1 cellular context compared by ENCODE assay signal in the genomic region with DNA sequence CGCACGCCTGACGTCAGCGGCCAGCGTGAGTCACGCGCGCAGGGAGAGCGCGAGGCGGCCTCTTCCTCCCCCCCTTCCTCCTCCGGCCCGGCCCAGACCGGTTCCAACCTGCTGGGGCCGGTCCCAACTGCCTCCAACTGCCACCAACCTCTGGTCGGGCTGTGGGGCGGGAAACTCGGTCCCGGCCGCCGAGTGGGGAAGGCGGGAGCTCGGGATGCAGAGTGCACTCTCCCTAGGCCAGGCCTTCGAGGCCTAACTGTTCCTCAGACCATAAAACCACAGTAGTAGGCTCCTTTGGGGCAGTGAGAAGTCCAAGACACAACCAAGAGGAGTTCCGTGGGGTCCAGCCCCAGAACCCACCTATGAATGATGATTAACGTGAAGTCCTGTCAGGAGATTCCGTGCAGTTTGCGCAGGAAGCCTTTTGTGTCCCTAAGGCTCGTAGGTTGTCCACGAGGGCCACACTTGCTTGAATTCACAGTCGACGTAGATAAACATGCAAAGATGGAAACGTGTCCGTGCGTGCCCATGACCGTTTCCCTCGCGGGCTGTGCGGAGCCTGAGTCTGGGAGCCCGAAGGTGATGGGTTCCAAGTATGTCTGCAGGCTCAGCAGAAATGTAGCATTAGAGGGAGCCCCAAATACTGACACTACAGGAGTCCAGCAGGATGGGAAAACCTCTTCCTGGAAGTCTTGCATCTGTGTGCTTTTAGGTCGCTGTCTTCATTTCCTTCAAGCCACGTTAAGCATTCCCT.
A peak's percentile ranks its signal among the peaks of the same experiment; 100 is the strongest.
TF ChIP-seq lines count a peak whose summit lies in the region.

No MANE protein-coding gene starts in this region.

TF ChIP-seq in K562, 482 proteins besides CTCF, POLR2A, EP300 and RAD21 (continues in another document):
- TF ChIP-seq ZNF212 (CRISPR knock-in tag; IDR thresholded peaks at IDR 0.05) (0 out of 2 replicates have a peak, but pooled peaks have one; percentile 31), MTA2 (IDR thresholded peaks at IDR 0.05; ENCODE audit: low read depth) (no peak), PCBP1 (IDR thresholded peaks at IDR 0.05; ENCODE audit: low read depth, low read length, poor library complexity, severe bottlenecking) (no peak), ASH1L (IDR thresholded peaks at IDR 0.05; ENCODE audit: borderline replicate concordance, low read depth, partially characterized antibody) (peak; percentile 41), ZFP1 (CRISPR knock-in tag; IDR thresholded peaks at IDR 0.05) (0 out of 2 replicates have a peak, but pooled peaks have one; percentile 21), PHTF2 (CRISPR knock-in tag; IDR thresholded peaks at IDR 0.05) (0 out of 2 replicates have a peak, but pooled peaks have one; percentile 38), MAFF (IDR thresholded peaks at IDR 0.05; ENCODE audit: low read length) (no peak; the same call in 1 of the 2 replicates), ZBTB17 (CRISPR knock-in tag; IDR thresholded peaks at IDR 0.05) (peak; percentile 84), NFIX (CRISPR knock-in tag; IDR thresholded peaks at IDR 0.05; ENCODE audit: low read depth) (no peak), ZFP36 (IDR thresholded peaks at IDR 0.05; ENCODE audit: low read depth, low read length, partially characterized antibody) (no peak), SETDB1 (IDR thresholded peaks at IDR 0.05; ENCODE audit: low read length) (no peak), ZNF184 (CRISPR knock-in tag; IDR thresholded peaks at IDR 0.05) (no peak), VEZF1 (CRISPR knock-in tag; IDR thresholded peaks at IDR 0.05) (peak; percentile 100), NFIC (IDR thresholded peaks at IDR 0.05) (peak; percentile 69), L3MBTL2 (IDR thresholded peaks at IDR 0.05) (peak; percentile 100), NFE2L1 (tag; IDR thresholded peaks at IDR 0.05; ENCODE audit: borderline replicate concordance, low read depth) (peak; percentile 32; the same call in 1 of the 2 replicates), E2F3 (CRISPR knock-in tag; IDR thresholded peaks at IDR 0.05) (peak; percentile 98), FOXM1 (IDR thresholded peaks at IDR 0.05; ENCODE audit: low read depth) (no peak), FOXM1 (CRISPR knock-in tag; IDR thresholded peaks at IDR 0.05; ENCODE audit: low read depth) (0 out of 2 replicates have a peak, but pooled peaks have one; percentile 80), RBM15 (IDR thresholded peaks at IDR 0.05; ENCODE audit: insufficient read depth, low read length) (no peak), E2F1 (CRISPR knock-in tag; IDR thresholded peaks at IDR 0.05) (peak; percentile 89), ZNF12 (CRISPR knock-in tag; IDR thresholded peaks at IDR 0.05) (peak; percentile 46; the same call in 1 of the 2 replicates), ETV5 (CRISPR knock-in tag; IDR thresholded peaks at IDR 0.05; ENCODE audit: low read depth) (0 out of 2 replicates have a peak, but pooled peaks have one; percentile 11), FOXP1 (CRISPR knock-in tag; IDR thresholded peaks at IDR 0.05) (peak; percentile 22; the same call in 1 of the 2 replicates), ZNF311 (CRISPR knock-in tag; IDR thresholded peaks at IDR 0.05) (peak; percentile 87), GATA2 (CRISPR knock-in tag; IDR thresholded peaks at IDR 0.05) (no peak), MYC (IDR thresholded peaks at IDR 0.05; ENCODE audit: low read depth, low read length) (peak; percentile 92), MYC (CRISPR knock-in tag; IDR thresholded peaks at IDR 0.05; ENCODE audit: borderline replicate concordance, low read depth) (peak; percentile 93), ETS1 (conservative IDR thresholded peaks at IDR 0.05; ENCODE audit: control insufficient read depth, low read depth, low read length) (no peak), MTA1 (IDR thresholded peaks at IDR 0.05; ENCODE audit: borderline replicate concordance) (no peak), CTBP1 (IDR thresholded peaks at IDR 0.05; ENCODE audit: borderline replicate concordance) (0 out of 2 replicates have a peak, but pooled peaks have one; percentile 51), BACH1 (tag; IDR thresholded peaks at IDR 0.05) (peak; percentile 5; the same call in 1 of the 2 replicates), NR1H2 (CRISPR knock-in tag; IDR thresholded peaks at IDR 0.05) (no peak), CC2D1A (IDR thresholded peaks at IDR 0.05) (no peak), MXI1 (IDR thresholded peaks at IDR 0.05; ENCODE audit: low read depth, low read length) (no peak), ZNF280B (CRISPR knock-in tag; IDR thresholded peaks at IDR 0.05) (no peak), FIP1L1 (IDR thresholded peaks at IDR 0.05; ENCODE audit: low read depth, low read length, poor library complexity, severe bottlenecking) (peak; percentile 12), HLTF (IDR thresholded peaks at IDR 0.05) (no peak)
- TF ChIP-seq, protein P1, sequence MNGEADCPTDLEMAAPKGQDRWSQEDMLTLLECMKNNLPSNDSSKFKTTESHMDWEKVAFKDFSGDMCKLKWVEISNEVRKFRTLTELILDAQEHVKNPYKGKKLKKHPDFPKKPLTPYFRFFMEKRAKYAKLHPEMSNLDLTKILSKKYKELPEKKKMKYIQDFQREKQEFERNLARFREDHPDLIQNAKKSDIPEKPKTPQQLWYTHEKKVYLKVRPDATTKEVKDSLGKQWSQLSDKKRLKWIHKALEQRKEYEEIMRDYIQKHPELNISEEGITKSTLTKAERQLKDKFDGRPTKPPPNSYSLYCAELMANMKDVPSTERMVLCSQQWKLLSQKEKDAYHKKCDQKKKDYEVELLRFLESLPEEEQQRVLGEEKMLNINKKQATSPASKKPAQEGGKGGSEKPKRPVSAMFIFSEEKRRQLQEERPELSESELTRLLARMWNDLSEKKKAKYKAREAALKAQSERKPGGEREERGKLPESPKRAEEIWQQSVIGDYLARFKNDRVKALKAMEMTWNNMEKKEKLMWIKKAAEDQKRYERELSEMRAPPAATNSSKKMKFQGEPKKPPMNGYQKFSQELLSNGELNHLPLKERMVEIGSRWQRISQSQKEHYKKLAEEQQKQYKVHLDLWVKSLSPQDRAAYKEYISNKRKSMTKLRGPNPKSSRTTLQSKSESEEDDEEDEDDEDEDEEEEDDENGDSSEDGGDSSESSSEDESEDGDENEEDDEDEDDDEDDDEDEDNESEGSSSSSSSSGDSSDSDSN (IDR thresholded peaks at IDR 0.05; ENCODE audit: borderline replicate concordance in 1 of 2, low read depth in 2 of 2, low read length in 2 of 2), result no peak
- TF ChIP-seq, protein P2, sequence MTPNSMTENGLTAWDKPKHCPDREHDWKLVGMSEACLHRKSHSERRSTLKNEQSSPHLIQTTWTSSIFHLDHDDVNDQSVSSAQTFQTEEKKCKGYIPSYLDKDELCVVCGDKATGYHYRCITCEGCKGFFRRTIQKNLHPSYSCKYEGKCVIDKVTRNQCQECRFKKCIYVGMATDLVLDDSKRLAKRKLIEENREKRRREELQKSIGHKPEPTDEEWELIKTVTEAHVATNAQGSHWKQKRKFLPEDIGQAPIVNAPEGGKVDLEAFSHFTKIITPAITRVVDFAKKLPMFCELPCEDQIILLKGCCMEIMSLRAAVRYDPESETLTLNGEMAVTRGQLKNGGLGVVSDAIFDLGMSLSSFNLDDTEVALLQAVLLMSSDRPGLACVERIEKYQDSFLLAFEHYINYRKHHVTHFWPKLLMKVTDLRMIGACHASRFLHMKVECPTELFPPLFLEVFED (CRISPR knock-in tag; conservative IDR thresholded peaks at IDR 0.05), result 0 out of 2 replicates have a peak, but pooled peaks have one; percentile 49
- TF ChIP-seq, protein P3, sequence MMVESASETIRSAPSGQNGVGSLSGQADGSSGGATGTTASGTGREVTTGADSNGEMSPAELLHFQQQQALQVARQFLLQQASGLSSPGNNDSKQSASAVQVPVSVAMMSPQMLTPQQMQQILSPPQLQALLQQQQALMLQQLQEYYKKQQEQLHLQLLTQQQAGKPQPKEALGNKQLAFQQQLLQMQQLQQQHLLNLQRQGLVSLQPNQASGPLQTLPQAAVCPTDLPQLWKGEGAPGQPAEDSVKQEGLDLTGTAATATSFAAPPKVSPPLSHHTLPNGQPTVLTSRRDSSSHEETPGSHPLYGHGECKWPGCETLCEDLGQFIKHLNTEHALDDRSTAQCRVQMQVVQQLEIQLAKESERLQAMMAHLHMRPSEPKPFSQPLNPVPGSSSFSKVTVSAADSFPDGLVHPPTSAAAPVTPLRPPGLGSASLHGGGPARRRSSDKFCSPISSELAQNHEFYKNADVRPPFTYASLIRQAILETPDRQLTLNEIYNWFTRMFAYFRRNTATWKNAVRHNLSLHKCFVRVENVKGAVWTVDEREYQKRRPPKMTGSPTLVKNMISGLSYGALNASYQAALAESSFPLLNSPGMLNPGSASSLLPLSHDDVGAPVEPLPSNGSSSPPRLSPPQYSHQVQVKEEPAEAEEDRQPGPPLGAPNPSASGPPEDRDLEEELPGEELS (CRISPR knock-in tag; IDR thresholded peaks at IDR 0.05; ENCODE audit: borderline replicate concordance), result 0 out of 2 replicates have a peak, but pooled peaks have one; percentile 7
- TF ChIP-seq, protein P4, sequence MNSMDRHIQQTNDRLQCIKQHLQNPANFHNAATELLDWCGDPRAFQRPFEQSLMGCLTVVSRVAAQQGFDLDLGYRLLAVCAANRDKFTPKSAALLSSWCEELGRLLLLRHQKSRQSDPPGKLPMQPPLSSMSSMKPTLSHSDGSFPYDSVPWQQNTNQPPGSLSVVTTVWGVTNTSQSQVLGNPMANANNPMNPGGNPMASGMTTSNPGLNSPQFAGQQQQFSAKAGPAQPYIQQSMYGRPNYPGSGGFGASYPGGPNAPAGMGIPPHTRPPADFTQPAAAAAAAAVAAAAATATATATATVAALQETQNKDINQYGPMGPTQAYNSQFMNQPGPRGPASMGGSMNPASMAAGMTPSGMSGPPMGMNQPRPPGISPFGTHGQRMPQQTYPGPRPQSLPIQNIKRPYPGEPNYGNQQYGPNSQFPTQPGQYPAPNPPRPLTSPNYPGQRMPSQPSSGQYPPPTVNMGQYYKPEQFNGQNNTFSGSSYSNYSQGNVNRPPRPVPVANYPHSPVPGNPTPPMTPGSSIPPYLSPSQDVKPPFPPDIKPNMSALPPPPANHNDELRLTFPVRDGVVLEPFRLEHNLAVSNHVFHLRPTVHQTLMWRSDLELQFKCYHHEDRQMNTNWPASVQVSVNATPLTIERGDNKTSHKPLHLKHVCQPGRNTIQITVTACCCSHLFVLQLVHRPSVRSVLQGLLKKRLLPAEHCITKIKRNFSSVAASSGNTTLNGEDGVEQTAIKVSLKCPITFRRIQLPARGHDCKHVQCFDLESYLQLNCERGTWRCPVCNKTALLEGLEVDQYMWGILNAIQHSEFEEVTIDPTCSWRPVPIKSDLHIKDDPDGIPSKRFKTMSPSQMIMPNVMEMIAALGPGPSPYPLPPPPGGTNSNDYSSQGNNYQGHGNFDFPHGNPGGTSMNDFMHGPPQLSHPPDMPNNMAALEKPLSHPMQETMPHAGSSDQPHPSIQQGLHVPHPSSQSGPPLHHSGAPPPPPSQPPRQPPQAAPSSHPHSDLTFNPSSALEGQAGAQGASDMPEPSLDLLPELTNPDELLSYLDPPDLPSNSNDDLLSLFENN (IDR thresholded peaks at IDR 0.05; ENCODE audit: low read depth in 2 of 2, low read length in 2 of 2), result peak in 1 of 2 experiments; percentile 76; a peak in 2 of 4 replicates
